ENCODE assay signal across 19 cellular contexts in genomic region chr5:94057655-94058054, GRCh38.
DNase-seq lines count a peak whose midpoint lies in the region; ATAC-seq, FAIRE-seq and TF ChIP-seq lines count a peak whose summit lies in the region.
"Had no signal": no experiment of that assay in that cellular context is flagged by ENCODE, and none has a peak within 500 bp of the region (broad histone marks: within the 10 kb centered on the region; RNA-seq: fewer than 3 reads in every experiment).

No MANE protein-coding gene starts in this region.

- intact Hi-C loops in HepG2 (cut with micrococcal nuclease; ENCODE audit: unreplicated experiment) (no loop called here), right lobe of liver (cut with DNase I) (no loop called here), uterus (cut with DNase I; ENCODE audit: low total_unique reads) (no loop called here)

- no peak overlapping the region for H3K23ac ChIP-seq in mesendoderm (ENCODE audit: low read length)

- peaks cover 4% of the 10 kb centered on the region for H3K9me3 Mint-ChIP-seq in mesothelial cell of epicardium

- H2AFZ ChIP-seq in HepG2 (ENCODE audit: low read length): no peak overlapping the region
- H2AFZ ChIP-seq: GM23248 had no signal

- H3K4me3 ChIP-seq in HepG2 (replicated peaks in 1 of 3; ENCODE audit: insufficient read depth in 1 of 3, low read depth in 2 of 3, low read length in 3 of 3): no peak overlapping the region
- no peak overlapping the region for H3K4me3 ChIP-seq in right lobe of liver
- no peak overlapping the region for H3K4me3 ChIP-seq in mesendoderm (ENCODE audit: low read length)
- no peak overlapping the region for H3K4me3 ChIP-seq in uterus
- H3K4me3 ChIP-seq: GM23248, SK-N-MC had no signal

- H4K20me1 ChIP-seq in HepG2 (ENCODE audit: insufficient read depth, low read length): no peaks in the 10 kb centered on the region

- no peak overlapping the region for H3K18ac ChIP-seq in mesendoderm (ENCODE audit: low read length)

- peaks cover 11% of the 10 kb centered on the region for H3K36me3 Mint-ChIP-seq in mesothelial cell of epicardium

- CTCF ChIA-PET in HepG2 (lab: Yijun Ruan, JAX; ENCODE audit: low intra/inter-chr PET ratio, low total read pairs): no interaction called here

- no peak overlapping the region for H3K27ac Mint-ChIP-seq in mesothelial cell of epicardium
- H3K27ac Mint-ChIP-seq: CD14-positive monocyte, T-cell had no signal

- H2BK5ac ChIP-seq in mesendoderm (ENCODE audit: low read length): no peak overlapping the region

- H3K36me3 ChIP-seq in HepG2 (replicated peaks in 1 of 2; ENCODE audit: control insufficient read depth in 1 of 2, insufficient read depth in 2 of 2, low read length in 2 of 2): no peaks in the 10 kb centered on the region
- no peaks in the 10 kb centered on the region for H3K36me3 ChIP-seq in right lobe of liver
- no peaks in the 10 kb centered on the region for H3K36me3 ChIP-seq in mesendoderm (ENCODE audit: control insufficient read depth, insufficient read depth, low read length)
- H3K36me3 ChIP-seq in uterus: no peaks in the 10 kb centered on the region

- WGBS in HepG2 (ENCODE audit: low lambda C conversion rate): 95% methylated on average over 2 of the region's 2 CpGs
- WGBS in right lobe of liver (ENCODE audit: insufficient coverage, low coverage, low lambda C conversion rate, missing lambda C conversion rate): 94% methylated on average over 2 of the region's 2 CpGs
- no CpG with 5 or more reads among the region's 2 CpGs for WGBS in mesendoderm (ENCODE audit: extremely low coverage, insufficient coverage, low lambda C conversion rate)

- FAIRE-seq in HepG2 (lab: Jason Lieb, UNC): no peak
- FAIRE-seq: GM12891 had no signal

- H3K79me2 ChIP-seq in HepG2 (ENCODE audit: insufficient read depth, low read length) (no peaks in the 10 kb centered on the region), mesendoderm (ENCODE audit: control insufficient read depth, insufficient read depth, low read length) (no peaks in the 10 kb centered on the region)

- H3K27me3 Mint-ChIP-seq in mesothelial cell of epicardium (ENCODE audit: low read depth): no peaks in the 10 kb centered on the region
- H3K27me3 Mint-ChIP-seq: T-cell had no signal

- H2AK5ac ChIP-seq in mesendoderm (ENCODE audit: low read length): no peak overlapping the region

- no peak overlapping the region for H3K56ac ChIP-seq in mesendoderm (ENCODE audit: low read length)

- H4K5ac ChIP-seq in mesendoderm (ENCODE audit: low read length): no peak overlapping the region

- H3K9me3 ChIP-seq in HepG2 (ENCODE audit: low read length): no peaks in the 10 kb centered on the region
- H3K9me3 ChIP-seq in right lobe of liver: no peaks in the 10 kb centered on the region
- no peaks in the 10 kb centered on the region for H3K9me3 ChIP-seq in uterus
- H3K9me3 ChIP-seq: Caco-2 had no signal

- H3K4ac ChIP-seq in mesendoderm (ENCODE audit: low read depth, low read length): no peak overlapping the region

- H3K9ac ChIP-seq in HepG2 (ENCODE audit: insufficient read depth, low read depth, low read length): no peak overlapping the region
- no peak overlapping the region for H3K9ac ChIP-seq in mesendoderm (ENCODE audit: low read length)
- H3K9ac ChIP-seq: GM23248 had no signal

- in situ Hi-C loops in HepG2 (cut with HindIII; ENCODE audit: extremely low pct_ligation_motif_present, low pct_unique_long_range_greater_than_20kb): no loop called here

- H3K79me1 ChIP-seq in mesendoderm (ENCODE audit: low read length): no peaks in the 10 kb centered on the region

- no TSS peak for BruUV-seq in HepG2 (replicated peaks; lab: Mats Ljungman, UMichigan)

- DNase-seq in HepG2 (ENCODE audit: low spot score): peak; percentile 7
- DNase-seq in right lobe of liver: no peak
- DNase-seq in brain pericyte (ENCODE audit: low read depth, low spot score): peak; percentile 5
- peak; percentile 67 for DNase-seq in mesendoderm
- DNase-seq in NCI-H1436 treated with DMSO at 0.1 percent for 48 hours (lab: John Stamatoyannopoulos, UW): no peak
- no peak for DNase-seq in uterus
- no peak for DNase-seq in MV-4-11 (lab: John Stamatoyannopoulos, UW)
- DNase-seq in mesothelial cell of epicardium (ENCODE audit: low spot score in 2 of 2, unreplicated experiment in 2 of 2): no peak
- DNase-seq: Caco-2, GM23248, NCI-H1436, NCI-H226, NCI-H526, T-cell had no signal

- POLR2A ChIA-PET in HepG2 (lab: Yijun Ruan, JAX): no interaction called here

- TF ChIP-seq POLR2A in HepG2 (IDR thresholded peaks at IDR 0.05; ENCODE audit: insufficient read depth in 1 of 2, low read depth in 2 of 2, low read length in 2 of 2): no peak
- TF ChIP-seq POLR2A in right lobe of liver (IDR thresholded peaks at IDR 0.05): no peak
- TF ChIP-seq POLR2A in uterus (IDR thresholded peaks at IDR 0.05): no peak

- H2BK120ac ChIP-seq in mesendoderm (ENCODE audit: low read depth, low read length): no peak overlapping the region

- H4K8ac ChIP-seq in mesendoderm (ENCODE audit: low read depth, low read length): no peak overlapping the region

- TF ChIP-seq CTCF in HepG2 (CRISPR knock-in tag; IDR thresholded peaks at IDR 0.05) (no peak), right lobe of liver (IDR thresholded peaks at IDR 0.05) (no peak), uterus (IDR thresholded peaks at IDR 0.05) (no peak), mesothelial cell of epicardium (IDR thresholded peaks at IDR 0.05; ENCODE audit: unreplicated experiment) (no peak)

- TF ChIP-seq RAD21 in HepG2 (CRISPR knock-in tag; IDR thresholded peaks at IDR 0.05): no peak

- TF ChIP-seq EP300 in HepG2 (IDR thresholded peaks at IDR 0.05; ENCODE audit: low read depth in 2 of 2, low read length in 2 of 2): no peak
- TF ChIP-seq EP300 in HepG2 (CRISPR knock-in tag; IDR thresholded peaks at IDR 0.05; ENCODE audit: borderline replicate concordance): no peak

- no peak; the same call in 2 of the 3 replicates for ATAC-seq in HepG2
- ATAC-seq in right lobe of liver: no peak
- ATAC-seq: Panc1, Right ventricle myocardium inferior, T-cell had no signal

- H3K4me1 ChIP-seq in HepG2 (ENCODE audit: insufficient read depth, low read length) (peaks cover 25% of the 10 kb centered on the region), right lobe of liver (no peaks in the 10 kb centered on the region), mesendoderm (ENCODE audit: control insufficient read depth, low read depth, low read length) (peaks cover 7% of the 10 kb centered on the region), uterus (no peaks in the 10 kb centered on the region)
- H3K4me1 ChIP-seq: Caco-2 had no signal

- 0 out of 2 replicates have a peak overlapping the region, but pooled peaks have one; percentile 38 for H3K4me2 ChIP-seq in HepG2 (ENCODE audit: low read depth, low read length)
- no peak overlapping the region for H3K4me2 ChIP-seq in mesendoderm (ENCODE audit: low read length)

- no peaks in the 10 kb centered on the region for H3K27me3 ChIP-seq in HepG2 (ENCODE audit: control insufficient read depth in 1 of 2, insufficient read depth in 2 of 2, low read length in 2 of 2)
- no peaks in the 10 kb centered on the region for H3K27me3 ChIP-seq in right lobe of liver
- no peaks in the 10 kb centered on the region for H3K27me3 ChIP-seq in mesendoderm (ENCODE audit: insufficient read depth, low read length, poor library complexity)
- H3K27me3 ChIP-seq in uterus: no peaks in the 10 kb centered on the region

- H3K27ac ChIP-seq in HepG2 (ENCODE audit: extremely low read length, insufficient read depth, low read length): no peak overlapping the region
- H3K27ac ChIP-seq in right lobe of liver: no peak overlapping the region
- no peak overlapping the region for H3K27ac ChIP-seq in mesendoderm (ENCODE audit: low read depth, low read length)
- H3K27ac ChIP-seq in uterus: no peak overlapping the region
- H3K27ac ChIP-seq: GM23248, SK-N-MC had no signal

- no peak overlapping the region for H3K4me3 Mint-ChIP-seq in mesothelial cell of epicardium
- H3K4me3 Mint-ChIP-seq: CD14-positive monocyte, T-cell had no signal

- H2BK15ac ChIP-seq in mesendoderm (replicated peaks; ENCODE audit: low read depth): no peak overlapping the region

- peaks cover 1% of the 10 kb centered on the region for H3K4me1 Mint-ChIP-seq in mesothelial cell of epicardium
- H3K4me1 Mint-ChIP-seq: CD14-positive monocyte had no signal

TF ChIP-seq in HepG2, 621 proteins besides CTCF, POLR2A, EP300 and RAD21 (continues in another document):
- TF ChIP-seq BRF2 (CRISPR knock-in tag; IDR thresholded peaks at IDR 0.05) (no peak), ZNF784 (CRISPR knock-in tag; IDR thresholded peaks at IDR 0.05; ENCODE audit: borderline replicate concordance) (no peak), SATB2 (CRISPR knock-in tag; IDR thresholded peaks at IDR 0.05) (no peak)

Comparison
In these comparisons a context has a peak if more than half of its experiments do, and no peak if none do; other contexts are left out.
1. DNase-seq: peak in HepG2 (single experiment), brain pericyte (single experiment) and mesendoderm (single experiment); none in right lobe of liver (0 of 3), NCI-H1436 treated with DMSO at 0.1 percent for 48 hours (single experiment), uterus (0 of 2), MV-4-11 (single experiment) and mesothelial cell of epicardium (0 of 2).